ENCODE assay signal across 8 cellular contexts in the genomic region with DNA sequence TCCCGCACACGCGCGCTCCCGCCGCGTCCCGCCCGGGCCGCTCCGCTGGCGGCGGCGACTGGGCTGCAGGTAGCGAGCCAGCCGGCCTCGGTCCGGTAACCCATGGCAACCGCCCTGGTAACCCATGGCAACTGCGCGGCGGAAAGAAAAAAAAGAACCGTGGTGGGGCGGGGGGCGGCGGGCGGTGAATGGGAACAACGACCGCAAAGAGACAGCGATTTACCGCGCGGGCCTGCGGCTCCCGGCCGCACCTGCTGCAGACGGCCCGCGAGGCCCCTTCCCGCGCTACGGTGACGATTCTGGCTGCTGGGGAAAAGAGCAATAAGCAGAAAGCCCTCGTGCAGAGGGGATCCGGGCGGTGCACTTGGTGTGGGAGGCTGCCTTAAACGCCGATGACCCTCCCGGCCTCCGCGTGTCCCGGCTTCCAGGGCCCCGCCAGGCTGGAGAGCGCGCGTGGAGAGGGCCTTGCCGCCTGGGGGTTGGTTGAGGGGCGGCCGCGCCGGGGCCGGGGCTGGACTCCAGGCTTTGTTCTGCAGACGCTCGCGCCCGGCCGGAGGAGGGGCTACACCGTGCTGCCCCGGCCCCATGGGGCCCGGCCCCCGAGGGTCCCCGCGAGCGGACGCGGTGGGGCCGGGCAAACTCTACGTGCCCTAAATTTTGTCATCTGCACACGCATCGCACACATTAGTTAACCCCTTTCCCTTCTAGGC.
DNase-seq lines count a peak whose midpoint lies in the region; ATAC-seq and TF ChIP-seq lines count a peak whose summit lies in the region.

No MANE protein-coding gene starts in this region.

- peaks cover 13% of the 10 kb centered on the region for H3K27me3 Mint-ChIP-seq in activated T-helper 17 cell treated with anti-CD3 and anti-CD28 coated beads, Interleukin-2, amount 50 U/mL, for 72 hours
- peaks cover 80% of the 10 kb centered on the region for H3K27me3 Mint-ChIP-seq in osteocyte (ENCODE audit: unreplicated experiment)

- H3K4me3 ChIP-seq in left ventricle myocardium inferior (peak overlapping the region; percentile 55), prostate gland (peak overlapping the region; percentile 22 to 37)

- H3K4me1 Mint-ChIP-seq in activated T-helper 17 cell treated with anti-CD3 and anti-CD28 coated beads, Interleukin-2, amount 50 U/mL, for 72 hours, result no peaks in the 10 kb centered on the region
- H3K4me1 Mint-ChIP-seq in osteocyte (ENCODE audit: unreplicated experiment), result peaks cover 2% of the 10 kb centered on the region

- no peak for TF ChIP-seq POLR2A in prostate gland (IDR thresholded peaks at IDR 0.05)

- TF ChIP-seq CTCF in left ventricle myocardium inferior (IDR thresholded peaks at IDR 0.05; ENCODE audit: borderline replicate concordance) (no peak), prostate gland (IDR thresholded peaks at IDR 0.05) (no peak), osteocyte (IDR thresholded peaks at IDR 0.05) (no peak)

- H3K27ac ChIP-seq in left ventricle myocardium inferior (replicated peaks), result no peak overlapping the region
- no peak overlapping the region for H3K27ac ChIP-seq in prostate gland

- peak overlapping the region; percentile 64 for H3K4me3 Mint-ChIP-seq in activated T-helper 17 cell treated with anti-CD3 and anti-CD28 coated beads, Interleukin-2, amount 50 U/mL, for 72 hours
- H3K4me3 Mint-ChIP-seq in osteocyte (ENCODE audit: unreplicated experiment), result no peak overlapping the region

- H3K9me3 ChIP-seq in left ventricle myocardium inferior (replicated peaks), result no peaks in the 10 kb centered on the region
- no peaks in the 10 kb centered on the region for H3K9me3 ChIP-seq in prostate gland

- intact Hi-C loops in left ventricle myocardium inferior (cut with micrococcal nuclease), result no loop called here
- intact Hi-C loops in prostate gland (cut with DNase I), result loop anchor here (10.0 kb wide), 2 partner anchors 488 to 512 kb away; a partner anchor contains a TSS

- no peaks in the 10 kb centered on the region for H3K9me3 Mint-ChIP-seq in activated T-helper 17 cell treated with anti-CD3 and anti-CD28 coated beads, Interleukin-2, amount 50 U/mL, for 72 hours
- H3K9me3 Mint-ChIP-seq in osteocyte (ENCODE audit: unreplicated experiment), result no peaks in the 10 kb centered on the region

- peak; percentile 28 for DNase-seq in 8988T
- peak; percentile 61 for DNase-seq in NCI-H446 treated with DMSO at 0.1 percent for 48 hours (lab: John Stamatoyannopoulos, UW)
- peak; percentile 16 for DNase-seq in left ventricle myocardium inferior
- DNase-seq in prostate gland (ENCODE audit: low spot score), result no peak
- DNase-seq in osteocyte (ENCODE audit: extremely low spot score, unreplicated experiment), result no peak

- H3K27me3 ChIP-seq in left ventricle myocardium inferior (ENCODE audit: low read depth) (peaks cover 100% of the 10 kb centered on the region), prostate gland (replicated peaks; ENCODE audit: insufficient read depth) (no peaks in the 10 kb centered on the region)

- under 1% methylated on average over 75 of the region's 80 CpGs for WGBS in prostate gland

- ATAC-seq in GM18858 (IDR thresholded peaks at IDR 0.05; ENCODE audit: unreplicated experiment) (peak; percentile 14), HG03066 (IDR thresholded peaks at IDR 0.05; ENCODE audit: low read depth, unreplicated experiment) (peak; percentile 38)
- peak; percentile 39 for ATAC-seq in activated T-helper 17 cell treated with anti-CD3 and anti-CD28 coated beads, Interleukin-2, amount 50 U/mL, for 72 hours (replicated peaks)

- H3K36me3 Mint-ChIP-seq in activated T-helper 17 cell treated with anti-CD3 and anti-CD28 coated beads, Interleukin-2, amount 50 U/mL, for 72 hours (ENCODE audit: low read depth), result peaks cover 34% of the 10 kb centered on the region
- no peaks in the 10 kb centered on the region for H3K36me3 Mint-ChIP-seq in osteocyte (ENCODE audit: unreplicated experiment)

- H3K36me3 ChIP-seq in left ventricle myocardium inferior, result no peaks in the 10 kb centered on the region
- H3K36me3 ChIP-seq in prostate gland, result no peaks in the 10 kb centered on the region

- H3K27ac Mint-ChIP-seq in activated T-helper 17 cell treated with anti-CD3 and anti-CD28 coated beads, Interleukin-2, amount 50 U/mL, for 72 hours, result no peak overlapping the region
- no peak overlapping the region for H3K27ac Mint-ChIP-seq in osteocyte (ENCODE audit: unreplicated experiment)

- H3K4me1 ChIP-seq in left ventricle myocardium inferior (peaks cover 11% of the 10 kb centered on the region), prostate gland (replicated peaks) (no peaks in the 10 kb centered on the region)

Comparison
In these comparisons a context has a peak if more than half of its experiments do, and no peak if none do; other contexts are left out.
1. DNase-seq: peak in 8988T (single experiment), NCI-H446 treated with DMSO at 0.1 percent for 48 hours (single experiment) and left ventricle myocardium inferior (single experiment); none in prostate gland (single experiment) and osteocyte (single experiment).
2. Peak in every context shown above with its lines, with median percentiles within 50 percentile points of each other: ATAC-seq.